In genomic region chr9:98034593-98035546, GRCh38 we compare ENCODE assay signal across 8 cellular contexts. TPM values are rescaled to one million over a fixed set of nuclear protein-coding genes. Genes with fewer than 3 reads are reported as not detected.
DNase-seq lines count a peak whose midpoint lies in the region; ATAC-seq lines count a peak whose summit lies in the region.

No MANE protein-coding gene starts in this region.

- ATAC-seq in HG03196 (IDR thresholded peaks at IDR 0.05; ENCODE audit: unreplicated experiment) (peak; percentile 51), esophagus mucosa (peak; percentile 84)
- peak; percentile 88 for ATAC-seq in natural killer cell treated with Interleukin-12 subunit alpha and Interleukin-12 subunit beta and Interleukin-15 and Interleukin-18, amount 100 ng/mL, for 72 hours

- H3K9ac ChIP-seq in NT2/D1 (ENCODE audit: insufficient read length, low read depth) = no peak overlapping the region

- H3K36me3 ChIP-seq in NT2/D1 (ENCODE audit: insufficient read depth, insufficient read length, low read length) = no peaks in the 10 kb centered on the region

- H3K9me3 Mint-ChIP-seq in natural killer cell treated with Interleukin-12 subunit alpha and Interleukin-12 subunit beta and Interleukin-15 and Interleukin-18, amount 100 ng/mL, for 72 hours = no peaks in the 10 kb centered on the region

- no peak overlapping the region for H3K4me3 ChIP-seq in NT2/D1 (ENCODE audit: insufficient read length, low read depth)

- H3K4me1 Mint-ChIP-seq in natural killer cell treated with Interleukin-12 subunit alpha and Interleukin-12 subunit beta and Interleukin-15 and Interleukin-18, amount 100 ng/mL, for 72 hours (ENCODE audit: low read depth in 2 of 2) = peaks cover 7 to 9% of the 10 kb centered on the region in 2 donors

- peak; percentile 94 for DNase-seq in activated gamma-delta T cell treated with Interleukin-2 at 50 U/mL for 16 hours
- no peak for DNase-seq in activated gamma-delta T cell (lab: John Stamatoyannopoulos, UW)
- DNase-seq in NT2/D1 (ENCODE audit: low read depth, low spot score) = peak; percentile 84
- peak; percentile 96 for DNase-seq in activated T-cell treated with anti-CD3 and anti-CD28 coated beads for 1 hour (ENCODE audit: low read depth)
- peak; percentile 90 for DNase-seq in natural killer cell treated with Interleukin-12 subunit alpha and Interleukin-12 subunit beta and Interleukin-15 and Interleukin-18, amount 100 ng/mL, for 72 hours (ENCODE audit: low spot score)
- peak; percentile 58 to 91 (median 85) for DNase-seq in stimulated activated naive CD4-positive, alpha-beta T cell (lab: John Stamatoyannopoulos, UW)

- H3K27me3 Mint-ChIP-seq in natural killer cell treated with Interleukin-12 subunit alpha and Interleukin-12 subunit beta and Interleukin-15 and Interleukin-18, amount 100 ng/mL, for 72 hours = peaks cover 2 to 5% of the 10 kb centered on the region in 2 donors

- H3K9me3 ChIP-seq in NT2/D1 (ENCODE audit: insufficient read depth, low read length) = no peaks in the 10 kb centered on the region

- H3K27ac Mint-ChIP-seq in natural killer cell treated with Interleukin-12 subunit alpha and Interleukin-12 subunit beta and Interleukin-15 and Interleukin-18, amount 100 ng/mL, for 72 hours = peak overlapping the region in 1 of 2 donors; percentile 20

- no peaks in the 10 kb centered on the region for H3K27me3 ChIP-seq in NT2/D1 (ENCODE audit: insufficient read depth, insufficient read length)

- H3K4me3 Mint-ChIP-seq in natural killer cell treated with Interleukin-12 subunit alpha and Interleukin-12 subunit beta and Interleukin-15 and Interleukin-18, amount 100 ng/mL, for 72 hours = peak overlapping the region; percentile 27

- no peaks in the 10 kb centered on the region for H3K36me3 Mint-ChIP-seq in natural killer cell treated with Interleukin-12 subunit alpha and Interleukin-12 subunit beta and Interleukin-15 and Interleukin-18, amount 100 ng/mL, for 72 hours

- H3K4me1 ChIP-seq in NT2/D1 (ENCODE audit: insufficient read depth, insufficient read length) = no peaks in the 10 kb centered on the region

RNA-seq across cellular contexts. Expression of gene NANS, which starts 21.7 kb away (rescaled TPM):
- 35.6 TPM for total RNA-seq in esophagus mucosa
- 10 to 100 TPM; 41.2 to 72.9 TPM for total RNA-seq in natural killer cell treated with Interleukin-12 subunit alpha and Interleukin-12 subunit beta and Interleukin-15 and Interleukin-18, amount 100 ng/mL, for 72 hours

RNA-seq across cellular contexts. Expression of gene ANP32B, which starts 51.7 kb away (rescaled TPM):
- total RNA-seq in esophagus mucosa = 102 TPM
- 100 to 1,000 TPM; 160 to 345 TPM for total RNA-seq in natural killer cell treated with Interleukin-12 subunit alpha and Interleukin-12 subunit beta and Interleukin-15 and Interleukin-18, amount 100 ng/mL, for 72 hours
